17 cellular contexts compared by ENCODE assay signal in genomic region chr2:216159161-216159560, GRCh38. TPM values are rescaled to one million over a fixed set of nuclear protein-coding genes. Genes with fewer than 3 reads are reported as not detected.
A peak's percentile ranks its signal among the peaks of the same experiment; 100 is the strongest.
DNase-seq lines count a peak whose midpoint lies in the region; ATAC-seq and TF ChIP-seq lines count a peak whose summit lies in the region.
"Had no signal": no experiment of that assay in that cellular context is flagged by ENCODE, and none has a peak within 500 bp of the region (broad histone marks: within the 10 kb centered on the region; RNA-seq: fewer than 3 reads in every experiment).

No MANE protein-coding gene starts in this region.

- no peak overlapping the region for H2AFZ ChIP-seq in hepatocyte

- ATAC-seq in activated CD4-positive, alpha-beta T cell treated with anti-CD3 and anti-CD28 coated beads for 36 hours = no peak
- ATAC-seq in left lung = peak; percentile 29
- ATAC-seq in GM21737 (IDR thresholded peaks at IDR 0.05; ENCODE audit: unreplicated experiment) = no peak
- no peak for ATAC-seq in HG03565 (IDR thresholded peaks at IDR 0.05; ENCODE audit: unreplicated experiment)

- CTCF ChIA-PET in activated CD4-positive, alpha-beta T cell treated with anti-CD3 and anti-CD28 coated beads for 36 hours (lab: Charles Lee) = interaction anchor here (0.6 to 6.4 kb wide), 9 partner anchors 9 to 246 kb away, joined by 3 to 52 read pairs (median 3); no protein-coding TSS in a partner anchor

- H3K4me1 Mint-ChIP-seq in activated CD4-positive, alpha-beta T cell treated with anti-CD3 and anti-CD28 coated beads for 36 hours = peaks cover 24% of the 10 kb centered on the region

- H3K4me3 Mint-ChIP-seq in activated CD4-positive, alpha-beta T cell treated with anti-CD3 and anti-CD28 coated beads for 36 hours = no peak overlapping the region

- H3K79me2 ChIP-seq in hepatocyte = peaks cover 11% of the 10 kb centered on the region

- no peak overlapping the region for H3K4me2 ChIP-seq in hepatocyte
- H3K4me2 ChIP-seq: BLaER1 had no signal

- no peak for DNase-seq in activated CD4-positive, alpha-beta T cell treated with anti-CD3 and anti-CD28 coated beads for 36 hours
- no peak for DNase-seq in activated CD4-positive, alpha-beta T cell treated with anti-CD3 and anti-CD28 coated beads, Interleukin-2, amount 50 U/mL, for 4 hours
- DNase-seq in NCI-H82 treated with DMSO at 0.1 percent for 48 hours (lab: John Stamatoyannopoulos, UW; ENCODE audit: unreplicated experiment) (peak; percentile 21), epidermal melanocyte (ENCODE audit: insufficient read length, low spot score) (peak; percentile 29), left lung (no peak), hepatocyte (ENCODE audit: low spot score) (no peak)
- DNase-seq: DMS153, H7, NCI-H1417, NCI-H2029, NCI-H510A treated with DMSO at 0.1 percent for 48 hours, OCI-M1, RPMI8226 had no signal

- H3K27ac ChIP-seq in left lung = no peak overlapping the region
- no peak overlapping the region for H3K27ac ChIP-seq in hepatocyte
- H3K27ac ChIP-seq: 22Rv1, BLaER1 had no signal

- 71% methylated on average over 2 of the region's 2 CpGs for WGBS in hepatocyte (ENCODE audit: low lambda C conversion rate, missing lambda C conversion rate)

- H3K27me3 ChIP-seq in left lung (no peaks in the 10 kb centered on the region), hepatocyte (no peaks in the 10 kb centered on the region)
- H3K27me3 ChIP-seq: BLaER1 had no signal

- POLR2A ChIA-PET in activated CD4-positive, alpha-beta T cell treated with anti-CD3 and anti-CD28 coated beads for 36 hours (lab: Charles Lee) = interaction anchor here (0.7 kb wide), 2 partner anchors 27 to 220 kb away, joined by 3 to 4 read pairs; no protein-coding TSS in a partner anchor

- H3K36me3 ChIP-seq in left lung (peaks cover 4 to 86% of the 10 kb centered on the region in 2 donors), hepatocyte (replicated peaks; ENCODE audit: insufficient read depth, low read depth) (no peaks in the 10 kb centered on the region)

- H3K36me3 Mint-ChIP-seq in activated CD4-positive, alpha-beta T cell treated with anti-CD3 and anti-CD28 coated beads for 36 hours (ENCODE audit: low read depth) = peaks cover 72% of the 10 kb centered on the region

- H3K4me1 ChIP-seq in left lung (no peaks in the 10 kb centered on the region), hepatocyte (ENCODE audit: insufficient read depth) (no peaks in the 10 kb centered on the region)
- H3K4me1 ChIP-seq: BLaER1 had no signal

- H3K9me3 ChIP-seq in left lung (no peaks in the 10 kb centered on the region), hepatocyte (ENCODE audit: low read depth) (no peaks in the 10 kb centered on the region)
- H3K9me3 ChIP-seq: BLaER1 had no signal

- H4K20me1 ChIP-seq in hepatocyte (ENCODE audit: insufficient read depth, poor library complexity, severe bottlenecking) = no peaks in the 10 kb centered on the region

- intact Hi-C loops in activated CD4-positive, alpha-beta T cell treated with anti-CD3 and anti-CD28 coated beads for 36 hours (cut with DNase I, micrococcal nuclease) = no loop called here
- intact Hi-C loops in left lung (cut with DNase I) = no loop called here

- H3K27me3 Mint-ChIP-seq in activated CD4-positive, alpha-beta T cell treated with anti-CD3 and anti-CD28 coated beads for 36 hours = no peaks in the 10 kb centered on the region

- H3K4me3 ChIP-seq in left lung = no peak overlapping the region
- no peak overlapping the region for H3K4me3 ChIP-seq in hepatocyte
- H3K4me3 ChIP-seq: BLaER1 had no signal

- no peaks in the 10 kb centered on the region for H3K9me2 ChIP-seq in hepatocyte (replicated peaks; ENCODE audit: insufficient read depth)

- no peaks in the 10 kb centered on the region for H3K9me3 Mint-ChIP-seq in activated CD4-positive, alpha-beta T cell treated with anti-CD3 and anti-CD28 coated beads for 36 hours (ENCODE audit: low read depth)

- TF ChIP-seq CTCF in left lung (IDR thresholded peaks at IDR 0.05) (no peak), hepatocyte (IDR thresholded peaks at IDR 0.05; ENCODE audit: poor library complexity) (no peak)

- H3K27ac Mint-ChIP-seq in activated CD4-positive, alpha-beta T cell treated with anti-CD3 and anti-CD28 coated beads for 36 hours = peak overlapping the region; percentile 25

RNA-seq across cellular contexts. Expression of gene XRCC5, which starts 50.0 kb away (rescaled TPM):
- 100 to 1,000 TPM; 395 to 536 TPM for total RNA-seq in activated CD4-positive, alpha-beta T cell treated with anti-CD3 and anti-CD28 coated beads for 36 hours
- total RNA-seq in left lung = 100 to 1,000 TPM; 212 to 251 TPM
- 191 and 208 TPM in 2 replicates for total RNA-seq in hepatocyte
- 157 and 181 TPM in 2 replicates for polyA plus RNA-seq in hepatocyte

Comparison
In these comparisons a context has a peak if more than half of its experiments do, and no peak if none do; other contexts are left out.
1. DNase-seq: peak in NCI-H82 treated with DMSO at 0.1 percent for 48 hours (single experiment) and epidermal melanocyte (single experiment); none in activated CD4-positive, alpha-beta T cell treated with anti-CD3 and anti-CD28 coated beads for 36 hours (single experiment), activated CD4-positive, alpha-beta T cell treated with anti-CD3 and anti-CD28 coated beads, Interleukin-2, amount 50 U/mL, for 4 hours (0 of 2), left lung (0 of 2) and hepatocyte (single experiment).